27 cellular contexts compared by ENCODE assay signal in the genomic region with DNA sequence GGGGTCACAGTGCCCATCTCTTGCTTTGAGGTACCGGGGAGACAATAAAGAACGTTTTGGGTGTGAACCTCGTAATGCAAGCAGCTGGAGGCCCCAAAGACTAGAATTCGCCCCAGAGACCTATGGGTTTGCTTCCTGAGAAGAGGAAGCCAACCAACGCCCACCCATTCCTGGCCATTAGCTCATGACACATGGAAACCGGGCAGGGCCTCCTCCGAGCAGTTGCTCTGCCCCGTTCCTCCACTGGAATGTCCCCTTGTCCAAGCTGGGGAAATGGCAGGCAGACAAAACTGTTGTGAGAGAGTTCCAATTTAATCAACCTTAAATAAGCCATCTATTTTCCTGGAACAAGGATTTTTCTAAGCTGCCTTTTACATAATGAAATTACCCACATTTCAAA.
"Had no signal": no experiment of that assay in that cellular context is flagged by ENCODE, and none has a peak within 500 bp of the region (broad histone marks: within the 10 kb centered on the region; RNA-seq: fewer than 3 reads in every experiment).

No MANE protein-coding gene starts in this region.

- ATAC-seq: activated CD4-positive, alpha-beta T cell treated with anti-CD3 and anti-CD28 coated beads for 36 hours; activated T-cell treated with anti-CD3 and anti-CD28 coated beads, Interleukin-2, amount 50 U/mL, for 72 hours; body of pancreas; esophagus mucosa; left lobe of liver; mucosa of descending colon; pancreas; psoas muscle had no signal

- H3K4me3 Mint-ChIP-seq: activated CD4-positive, alpha-beta T cell treated with anti-CD3 and anti-CD28 coated beads for 36 hours; activated naive CD8-positive, alpha-beta T cell; activated T-cell treated with anti-CD3 and anti-CD28 coated beads, Interleukin-2, amount 50 U/mL, for 72 hours; immature natural killer cell; T-helper 2 cell treated with Interferon-gamma antibody and Interleukin-4, amounts not matched to agents 5 μg/mL and 100 μg/mL, for 36 hours had no signal

- H3K4me3 ChIP-seq: adrenal gland, body of pancreas, mucosa of descending colon, pancreas, psoas muscle, spleen, suprapubic skin, tibial artery had no signal

- H3K36me3 ChIP-seq: adrenal gland, pancreas, spleen, suprapubic skin, tibial artery had no signal

- H3K27ac ChIP-seq: adrenal gland, body of pancreas, pancreas, psoas muscle, spleen, suprapubic skin, tibial artery had no signal

- H3K36me3 Mint-ChIP-seq: activated naive CD8-positive, alpha-beta T cell; immature natural killer cell; naive B cell had no signal

- DNase-seq: activated CD4-positive, alpha-beta T cell treated with anti-CD3 and anti-CD28 coated beads for 36 hours; activated CD4-positive, alpha-beta T cell treated with anti-CD3 and anti-CD28 coated beads, Interleukin-2, amount 50 U/mL, for 4 hours; activated CD4-positive, CD25-positive, alpha-beta regulatory T cell; activated naive CD4-positive, alpha-beta T cell; activated T-cell treated with anti-CD3 and anti-CD28 coated beads for 4 hours; activated T-cell treated with anti-CD3 and anti-CD28 coated beads, Interleukin-2, amount 50 U/mL, for 72 hours; adrenal gland; aorta; body of pancreas; cortex of kidney; foreskin fibroblast; hypothalamus; immature natural killer cell; mucosa of descending colon; naive B cell; nucleus accumbens; pancreas; spleen; stimulated activated naive CD4-positive, alpha-beta T cell; T-helper 1 cell; tibial artery had no signal

- H3K9me3 ChIP-seq: adrenal gland, body of pancreas, mucosa of descending colon, pancreas, psoas muscle, spleen, suprapubic skin, tibial artery had no signal

- H3K27ac Mint-ChIP-seq: activated CD4-positive, alpha-beta T cell treated with anti-CD3 and anti-CD28 coated beads for 36 hours; activated naive CD8-positive, alpha-beta T cell; activated T-cell treated with anti-CD3 and anti-CD28 coated beads, Interleukin-2, amount 50 U/mL, for 72 hours; immature natural killer cell; T-helper 2 cell treated with Interferon-gamma antibody and Interleukin-4, amounts not matched to agents 5 μg/mL and 100 μg/mL, for 36 hours had no signal

- H3K4me1 ChIP-seq: body of pancreas, psoas muscle, spleen, suprapubic skin, tibial artery had no signal

- H3K27me3 ChIP-seq: adrenal gland, body of pancreas, pancreas had no signal

- H3K9me3 Mint-ChIP-seq: activated T-cell treated with anti-CD3 and anti-CD28 coated beads, Interleukin-2, amount 50 U/mL, for 72 hours; immature natural killer cell; T-helper 2 cell treated with Interferon-gamma antibody and Interleukin-4, amounts not matched to agents 5 μg/mL and 100 μg/mL, for 36 hours had no signal

- H3K4me1 Mint-ChIP-seq: activated CD4-positive, alpha-beta T cell treated with anti-CD3 and anti-CD28 coated beads for 36 hours; immature natural killer cell; naive B cell had no signal
